1 cellular context compared by ENCODE assay signal in genomic region chr6:170186006-170186908, GRCh38.
A peak's percentile ranks its signal among the peaks of the same experiment; 100 is the strongest.
TF ChIP-seq lines count a peak whose summit lies in the region.

No MANE protein-coding gene starts in this region.

TF ChIP-seq in HEK293, 187 proteins besides CTCF, POLR2A, EP300 and RAD21 (continued from another document):
- TF ChIP-seq ZNF449 (tag by site-specific recombination; IDR thresholded peaks at IDR 0.05) (no peak), ZNF174 (tag by site-specific recombination; IDR thresholded peaks at IDR 0.05) (no peak), GLI4 (tag by site-specific recombination; IDR thresholded peaks at IDR 0.05) (no peak), GLIS2 (tag by site-specific recombination; IDR thresholded peaks at IDR 0.05) (peak; percentile 16; the same call in 1 of the 2 replicates), ZNF530 (tag by site-specific recombination; IDR thresholded peaks at IDR 0.05; ENCODE audit: low read depth) (no peak), ZNF645 (tag by site-specific recombination; IDR thresholded peaks at IDR 0.05) (no peak), SCRT2 (tag by site-specific recombination; IDR thresholded peaks at IDR 0.05) (no peak), KLF1 (tag by site-specific recombination; IDR thresholded peaks at IDR 0.05) (peak; percentile 49)
